Comparison of ENCODE assay signal across 1 cellular context in the genomic region with DNA sequence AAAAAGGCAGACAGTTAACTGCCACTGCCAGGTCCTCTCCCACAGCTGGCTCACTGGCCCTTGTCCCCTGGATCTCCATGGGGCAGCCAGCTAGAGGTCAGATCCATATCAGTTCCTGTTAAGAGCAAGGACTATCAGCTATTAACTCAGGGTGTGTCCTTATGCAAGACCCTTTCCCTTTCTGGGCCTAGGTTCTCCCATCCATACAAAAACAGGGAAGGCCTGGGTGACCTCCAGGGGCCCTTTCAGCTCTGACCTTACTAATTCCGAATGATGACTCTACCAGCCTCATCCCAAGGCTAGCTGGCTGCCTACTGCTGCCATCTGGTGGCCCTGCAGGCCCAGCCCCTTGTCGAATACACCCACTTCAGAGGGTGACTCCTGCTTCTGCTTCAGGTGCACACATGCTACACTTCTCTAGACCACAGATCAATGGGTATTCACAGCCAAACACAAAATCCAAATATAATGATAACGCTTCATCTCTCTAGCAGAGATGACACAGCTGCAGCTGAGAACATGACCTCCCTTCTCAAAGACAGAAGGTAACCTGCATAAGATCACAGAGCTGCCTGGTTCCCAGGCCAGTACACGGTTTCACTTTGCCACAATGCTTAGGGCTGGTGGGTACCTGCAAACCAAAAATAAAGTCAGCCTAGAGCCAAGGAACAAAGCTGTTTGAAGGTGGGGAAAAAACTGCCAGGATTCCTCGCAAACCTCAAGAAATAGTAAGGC.
TF ChIP-seq lines count a peak whose summit lies in the region.

No MANE protein-coding gene starts in this region.

TF ChIP-seq in WTC11, 78 proteins besides CTCF, POLR2A, EP300 and RAD21 (continued from another document):
- TF ChIP-seq, protein P1, sequence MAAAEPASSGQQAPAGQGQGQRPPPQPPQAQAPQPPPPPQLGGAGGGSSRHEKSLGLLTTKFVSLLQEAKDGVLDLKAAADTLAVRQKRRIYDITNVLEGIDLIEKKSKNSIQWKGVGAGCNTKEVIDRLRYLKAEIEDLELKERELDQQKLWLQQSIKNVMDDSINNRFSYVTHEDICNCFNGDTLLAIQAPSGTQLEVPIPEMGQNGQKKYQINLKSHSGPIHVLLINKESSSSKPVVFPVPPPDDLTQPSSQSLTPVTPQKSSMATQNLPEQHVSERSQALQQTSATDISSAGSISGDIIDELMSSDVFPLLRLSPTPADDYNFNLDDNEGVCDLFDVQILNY (CRISPR knock-in tag; IDR thresholded peaks at IDR 0.05) = no peak
- TF ChIP-seq SMAD3 (CRISPR knock-in tag; IDR thresholded peaks at IDR 0.05; ENCODE audit: borderline replicate concordance) = no peak
- no peak for TF ChIP-seq ATF1 (CRISPR knock-in tag; IDR thresholded peaks at IDR 0.05)
